In the genomic region with DNA sequence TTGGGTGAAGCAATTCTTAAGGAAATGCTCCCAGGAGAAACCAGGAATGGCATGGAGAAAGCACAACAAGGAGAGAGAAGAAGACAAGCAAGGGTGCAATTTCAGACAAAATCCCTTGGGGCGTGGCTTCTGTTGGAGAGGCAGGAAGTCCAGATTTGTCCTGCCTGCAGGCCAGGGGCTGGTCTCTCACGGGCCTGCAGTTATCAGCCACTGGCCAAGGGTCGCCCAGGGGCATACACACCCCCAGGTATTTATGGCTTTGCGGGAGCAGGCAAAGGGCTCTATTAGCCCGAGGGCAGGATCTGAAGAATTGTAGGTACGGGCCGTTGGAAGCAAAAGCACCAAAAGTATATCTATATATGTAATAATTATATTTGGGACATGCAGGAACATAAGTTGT, we compare ENCODE assay signal across 27 cellular contexts.
"Had no signal": no experiment of that assay in that cellular context is flagged by ENCODE, and none has a peak within 500 bp of the region (broad histone marks: within the 10 kb centered on the region; RNA-seq: fewer than 3 reads in every experiment).

No MANE protein-coding gene starts in this region.

- H3K27me3 ChIP-seq: breast epithelium, heart right ventricle, ovary, stomach, thyroid gland, upper lobe of left lung had no signal

- H3K4me3 Mint-ChIP-seq: activated CD4-positive, alpha-beta memory T cell treated with anti-CD3 and anti-CD28 coated beads for 36 hours; activated naive CD4-positive, alpha-beta T cell treated with anti-CD3 and anti-CD28 coated beads, Interleukin-2, amount 10 ng/mL, durations not matched to agents 7 days and 5 days; activated naive CD8-positive, alpha-beta T cell treated with anti-CD3 and anti-CD28 coated beads, Interleukin-2, amount 10 ng/mL, durations not matched to agents 7 days and 5 days; activated T-cell treated with anti-CD3 and anti-CD28 coated beads, Interleukin-2, amount 50 U/mL, for 24 hours; central memory CD8-positive, alpha-beta T cell; dendritic cell treated with granulocyte-macrophage colony-stimulating factor and Interleukin-4, amounts not matched to agents 40 ng/mL and 50 ng/mL, for 4 days; endodermal cell; stimulated activated naive B cell treated with anti-CD40 and anti-IgM and Interleukin-4, amounts not matched to agents 10 μg/mL and 1 μg/mL and 100 μg/mL, for 72 hours; T-helper 1 cell treated with Interleukin-12 subunit alpha and Interleukin-12 subunit beta and Interleukin-4 antibody, amounts not matched to agents 30 μg/mL and 1 μg/mL, for 36 hours had no signal

- H3K4me3 ChIP-seq: breast epithelium, heart right ventricle, ovary, psoas muscle, stomach, thyroid gland, upper lobe of left lung had no signal

- H3K36me3 ChIP-seq: breast epithelium, heart right ventricle, ovary, stomach, thyroid gland, upper lobe of left lung had no signal

- H3K4me1 Mint-ChIP-seq: activated naive CD4-positive, alpha-beta T cell treated with anti-CD3 and anti-CD28 coated beads, Interleukin-2, amount 10 ng/mL, durations not matched to agents 7 days and 5 days; activated naive CD8-positive, alpha-beta T cell treated with anti-CD3 and anti-CD28 coated beads, Interleukin-2, amount 10 ng/mL, durations not matched to agents 7 days and 5 days; central memory CD8-positive, alpha-beta T cell; endodermal cell had no signal

- H3K9me3 Mint-ChIP-seq: activated CD4-positive, alpha-beta memory T cell treated with anti-CD3 and anti-CD28 coated beads for 36 hours; activated naive CD4-positive, alpha-beta T cell treated with anti-CD3 and anti-CD28 coated beads, Interleukin-2, amount 10 ng/mL, durations not matched to agents 7 days and 5 days; activated naive CD8-positive, alpha-beta T cell treated with anti-CD3 and anti-CD28 coated beads, Interleukin-2, amount 10 ng/mL, durations not matched to agents 7 days and 5 days; activated T-cell treated with anti-CD3 and anti-CD28 coated beads, Interleukin-2, amount 50 U/mL, for 24 hours; central memory CD8-positive, alpha-beta T cell; dendritic cell treated with granulocyte-macrophage colony-stimulating factor and Interleukin-4, amounts not matched to agents 40 ng/mL and 50 ng/mL, for 4 days; endodermal cell; T-helper 1 cell treated with Interleukin-12 subunit alpha and Interleukin-12 subunit beta and Interleukin-4 antibody, amounts not matched to agents 30 μg/mL and 1 μg/mL, for 36 hours had no signal

- ATAC-seq: esophagus mucosa, heart right ventricle, left ventricle myocardium superior, psoas muscle had no signal

- DNase-seq: activated CD4-positive, alpha-beta memory T cell treated with anti-CD3 and anti-CD28 coated beads for 36 hours; activated CD4-positive, alpha-beta T cell treated with anti-CD3 and anti-CD28 coated beads for 48 hours; activated CD8-positive, alpha-beta memory T cell treated with anti-CD3 and anti-CD28 coated beads, Interleukin-2, amount 50 U/mL, for 48 hours; activated gamma-delta T cell; activated naive CD4-positive, alpha-beta T cell treated with anti-CD3 and anti-CD28 coated beads, Interleukin-2, amount 10 ng/mL, durations not matched to agents 7 days and 5 days; activated naive CD8-positive, alpha-beta T cell treated with anti-CD3 and anti-CD28 coated beads, Interleukin-2, amount 10 ng/mL, durations not matched to agents 7 days and 5 days; activated T-cell treated with anti-CD3 and anti-CD28 coated beads, Interleukin-2, amount 50 U/mL, for 24 hours; endodermal cell; foreskin fibroblast; heart right ventricle; left ventricle myocardium superior; naive B cell; ovary; psoas muscle; stimulated activated CD4-positive, alpha-beta T cell treated with anti-CD3 and anti-CD28 coated beads, Interleukin-15, amount 100 ng/mL, for 24 hours; stimulated activated CD4-positive, alpha-beta T cell treated with anti-CD3 and anti-CD28 coated beads, Interleukin-2, amount 100 ng/mL, for 24 hours; stimulated activated naive B cell treated with anti-CD40 and anti-IgM and Interleukin-4, amounts not matched to agents 10 μg/mL and 1 μg/mL and 100 μg/mL, for 72 hours; stomach; T-helper 9 cell; thyroid gland; upper lobe of left lung had no signal

- H3K27ac Mint-ChIP-seq: activated CD4-positive, alpha-beta memory T cell treated with anti-CD3 and anti-CD28 coated beads for 36 hours; activated naive CD4-positive, alpha-beta T cell treated with anti-CD3 and anti-CD28 coated beads, Interleukin-2, amount 10 ng/mL, durations not matched to agents 7 days and 5 days; activated naive CD8-positive, alpha-beta T cell treated with anti-CD3 and anti-CD28 coated beads, Interleukin-2, amount 10 ng/mL, durations not matched to agents 7 days and 5 days; activated T-cell treated with anti-CD3 and anti-CD28 coated beads, Interleukin-2, amount 50 U/mL, for 24 hours; dendritic cell treated with granulocyte-macrophage colony-stimulating factor and Interleukin-4, amounts not matched to agents 40 ng/mL and 50 ng/mL, for 4 days; endodermal cell; stimulated activated naive B cell treated with anti-CD40 and anti-IgM and Interleukin-4, amounts not matched to agents 10 μg/mL and 1 μg/mL and 100 μg/mL, for 72 hours; T-helper 1 cell treated with Interleukin-12 subunit alpha and Interleukin-12 subunit beta and Interleukin-4 antibody, amounts not matched to agents 30 μg/mL and 1 μg/mL, for 36 hours had no signal

- H3K4me1 ChIP-seq: breast epithelium, psoas muscle, stomach had no signal

- H3K27ac ChIP-seq: breast epithelium, heart right ventricle, ovary, psoas muscle, stomach, thyroid gland, upper lobe of left lung, VCaP had no signal

- H3K9me3 ChIP-seq: breast epithelium, ovary, psoas muscle, stomach, thyroid gland, upper lobe of left lung had no signal

- H3K36me3 Mint-ChIP-seq: activated CD4-positive, alpha-beta memory T cell treated with anti-CD3 and anti-CD28 coated beads for 36 hours; activated naive CD4-positive, alpha-beta T cell treated with anti-CD3 and anti-CD28 coated beads, Interleukin-2, amount 10 ng/mL, durations not matched to agents 7 days and 5 days; activated naive CD8-positive, alpha-beta T cell treated with anti-CD3 and anti-CD28 coated beads, Interleukin-2, amount 10 ng/mL, durations not matched to agents 7 days and 5 days; naive B cell; stimulated activated naive B cell treated with anti-CD40 and anti-IgM and Interleukin-4, amounts not matched to agents 10 μg/mL and 1 μg/mL and 100 μg/mL, for 72 hours had no signal
